In genomic region chr12:47219243-47219642, GRCh38 we compare ENCODE assay signal across 14 cellular contexts.
DNase-seq lines count a peak whose midpoint lies in the region; ATAC-seq and TF ChIP-seq lines count a peak whose summit lies in the region.
"Had no signal": no experiment of that assay in that cellular context is flagged by ENCODE, and none has a peak within 500 bp of the region (broad histone marks: within the 10 kb centered on the region; RNA-seq: fewer than 3 reads in every experiment).

No MANE protein-coding gene starts in this region.

- H3K4me1 Mint-ChIP-seq in activated T-helper 1 cell treated with anti-CD3 and anti-CD28 coated beads, Interleukin-12 subunit alpha, Interleukin-12 subunit beta, Interleukin-2, Interleukin-4 antibody, amounts not matched to agents 30 ng/mL and 10 ng/mL and 1 ng/mL, durations not matched to agents 14 hours and 24 hours and 36 hours (ENCODE audit: low read depth): peaks cover 60% of the 10 kb centered on the region

- H3K36me3 ChIP-seq in GM23248 (ENCODE audit: low read depth): no peaks in the 10 kb centered on the region
- H3K36me3 ChIP-seq: BLaER1, upper lobe of right lung had no signal

- H3K27ac ChIP-seq in 22Rv1 (0 out of 2 replicates have a peak overlapping the region, but pooled peaks have one; percentile 8), GM23248 (no peak overlapping the region)
- H3K27ac ChIP-seq: BLaER1, parathyroid adenoma, upper lobe of right lung had no signal

- no peaks in the 10 kb centered on the region for H3K9me3 ChIP-seq in GM23248 (ENCODE audit: low read depth)
- H3K9me3 ChIP-seq: BLaER1, upper lobe of right lung had no signal

- peaks cover 7% of the 10 kb centered on the region for H3F3A ChIP-seq in GM23248 (ENCODE audit: insufficient read depth)

- no peak for TF ChIP-seq CTCF in 22Rv1 (IDR thresholded peaks at IDR 0.05)
- no peak for TF ChIP-seq CTCF in fibroblast of villous mesenchyme (IDR thresholded peaks at IDR 0.05; ENCODE audit: insufficient read depth, low read depth, low read length)

- no peak overlapping the region for H3K4me2 ChIP-seq in GM23248 (ENCODE audit: unreplicated experiment)
- H3K4me2 ChIP-seq: BLaER1 had no signal

- in situ Hi-C loops in GM23248 (cut with MboI): no loop called here

- H3K9me2 ChIP-seq in GM23248 (ENCODE audit: insufficient read depth): no peaks in the 10 kb centered on the region

- intact Hi-C loops in activated T-helper 1 cell treated with anti-CD3 and anti-CD28 coated beads, Interleukin-12 subunit alpha, Interleukin-12 subunit beta, Interleukin-2, Interleukin-4 antibody, amounts not matched to agents 30 ng/mL and 10 ng/mL and 1 ng/mL, durations not matched to agents 14 hours and 24 hours and 36 hours (cut with micrococcal nuclease): loop anchor here (2.0 to 5.0 kb wide), 7 partner anchors 186 to 1492 kb away; partner anchors contain the start of genes ARID2, SCAF11 and SLC38A1

- H3K27me3 ChIP-seq in GM23248 (replicated peaks; ENCODE audit: insufficient read depth): no peaks in the 10 kb centered on the region
- H3K27me3 ChIP-seq: BLaER1, upper lobe of right lung had no signal

- DNase-seq in GM23248 (peak; percentile 62), fibroblast of villous mesenchyme (ENCODE audit: low read depth) (peak; percentile 26), NCI-H524 treated with DMSO at 0.1 percent for 48 hours (lab: John Stamatoyannopoulos, UW) (no peak), globus pallidus (ENCODE audit: low spot score) (no peak)
- no peak for DNase-seq in activated T-helper 1 cell treated with anti-CD3 and anti-CD28 coated beads, Interleukin-12 subunit alpha, Interleukin-12 subunit beta, Interleukin-2, Interleukin-4 antibody, amounts not matched to agents 30 ng/mL and 10 ng/mL and 1 ng/mL, durations not matched to agents 14 hours and 24 hours and 36 hours (ENCODE audit: low spot score)
- no peak for DNase-seq in effector CD4-positive, alpha-beta T cell
- DNase-seq: activated gamma-delta T cell treated with Interleukin-2 at 50 U/mL for 16 hours, NCI-H1092, T-helper 9 cell, upper lobe of right lung had no signal

- peak overlapping the region; percentile 96 for H3K27ac Mint-ChIP-seq in activated T-helper 1 cell treated with anti-CD3 and anti-CD28 coated beads, Interleukin-12 subunit alpha, Interleukin-12 subunit beta, Interleukin-2, Interleukin-4 antibody, amounts not matched to agents 30 ng/mL and 10 ng/mL and 1 ng/mL, durations not matched to agents 14 hours and 24 hours and 36 hours

- no peaks in the 10 kb centered on the region for H4K20me1 ChIP-seq in GM23248 (ENCODE audit: insufficient read depth)
- H4K20me1 ChIP-seq: BLaER1 had no signal

- H3K36me3 Mint-ChIP-seq in activated T-helper 1 cell treated with anti-CD3 and anti-CD28 coated beads, Interleukin-12 subunit alpha, Interleukin-12 subunit beta, Interleukin-2, Interleukin-4 antibody, amounts not matched to agents 30 ng/mL and 10 ng/mL and 1 ng/mL, durations not matched to agents 14 hours and 24 hours and 36 hours (ENCODE audit: low read depth): peaks cover 42% of the 10 kb centered on the region

- peaks cover 14% of the 10 kb centered on the region for H3K4me1 ChIP-seq in GM23248 (ENCODE audit: insufficient read depth)
- H3K4me1 ChIP-seq: parathyroid adenoma had no signal

- H3K27me3 Mint-ChIP-seq in activated T-helper 1 cell treated with anti-CD3 and anti-CD28 coated beads, Interleukin-12 subunit alpha, Interleukin-12 subunit beta, Interleukin-2, Interleukin-4 antibody, amounts not matched to agents 30 ng/mL and 10 ng/mL and 1 ng/mL, durations not matched to agents 14 hours and 24 hours and 36 hours (ENCODE audit: insufficient read depth): no peaks in the 10 kb centered on the region

- no peaks in the 10 kb centered on the region for H3K79me2 ChIP-seq in GM23248 (ENCODE audit: insufficient read depth)
- H3K79me2 ChIP-seq: parathyroid adenoma had no signal

- 73 to 77% methylated on average over 3 of the region's 3 CpGs for WGBS in GM23248 (ENCODE audit: low coverage in 1 of 2, low lambda C conversion rate in 2 of 2, missing lambda C conversion rate in 2 of 2), 2 experiments

- no peak overlapping the region for H2AFZ ChIP-seq in GM23248
- H2AFZ ChIP-seq: parathyroid adenoma had no signal

- no peaks in the 10 kb centered on the region for H3K9me3 Mint-ChIP-seq in activated T-helper 1 cell treated with anti-CD3 and anti-CD28 coated beads, Interleukin-12 subunit alpha, Interleukin-12 subunit beta, Interleukin-2, Interleukin-4 antibody, amounts not matched to agents 30 ng/mL and 10 ng/mL and 1 ng/mL, durations not matched to agents 14 hours and 24 hours and 36 hours

- no peak overlapping the region for H3K9ac ChIP-seq in GM23248
- H3K9ac ChIP-seq: BLaER1, parathyroid adenoma had no signal

- H3K4me3 Mint-ChIP-seq in activated T-helper 1 cell treated with anti-CD3 and anti-CD28 coated beads, Interleukin-12 subunit alpha, Interleukin-12 subunit beta, Interleukin-2, Interleukin-4 antibody, amounts not matched to agents 30 ng/mL and 10 ng/mL and 1 ng/mL, durations not matched to agents 14 hours and 24 hours and 36 hours: peak overlapping the region; percentile 78

- H3K4me3 ChIP-seq in GM23248 (no peak overlapping the region), fibroblast of villous mesenchyme (ENCODE audit: low read depth, low read length) (no peak overlapping the region)
- H3K4me3 ChIP-seq: BLaER1, upper lobe of right lung had no signal

- ATAC-seq in GM18498 (IDR thresholded peaks at IDR 0.05; ENCODE audit: unreplicated experiment): no peak
- ATAC-seq: upper lobe of right lung had no signal

Comparison
In these comparisons a context has a peak if more than half of its experiments do, and no peak if none do; other contexts are left out.
1. DNase-seq: peak in GM23248 (single experiment) and fibroblast of villous mesenchyme (single experiment); none in activated T-helper 1 cell treated with anti-CD3 and anti-CD28 coated beads, Interleukin-12 subunit alpha, Interleukin-12 subunit beta, Interleukin-2, Interleukin-4 antibody, amounts not matched to agents 30 ng/mL and 10 ng/mL and 1 ng/mL, durations not matched to agents 14 hours and 24 hours and 36 hours (single experiment), NCI-H524 treated with DMSO at 0.1 percent for 48 hours (single experiment), globus pallidus (single experiment) and effector CD4-positive, alpha-beta T cell (single experiment).